9 cellular contexts compared by ENCODE assay signal in genomic region chr14:85535916-85536834, GRCh38. TPM values are rescaled to one million over a fixed set of nuclear protein-coding genes. Genes with fewer than 3 reads are reported as not detected.
DNase-seq lines count a peak whose midpoint lies in the region; ATAC-seq and TF ChIP-seq lines count a peak whose summit lies in the region.
"Had no signal": no experiment of that assay in that cellular context is flagged by ENCODE, and none has a peak within 500 bp of the region (broad histone marks: within the 10 kb centered on the region; RNA-seq: fewer than 3 reads in every experiment).

No MANE protein-coding gene starts in this region.

- ATAC-seq in HG03354 (IDR thresholded peaks at IDR 0.05; ENCODE audit: poor library complexity, severe bottlenecking, unreplicated experiment), result no peak
- ATAC-seq: HCT116 had no signal

- H3K4me3 ChIP-seq in epithelial cell of proximal tubule (ENCODE audit: low read depth, low read length), result no peak overlapping the region
- peak overlapping the region; percentile 70 for H3K4me3 ChIP-seq in ovary

- no peaks in the 10 kb centered on the region for H3K27me3 ChIP-seq in ovary

- no peak for TF ChIP-seq POLR2A in ovary (IDR thresholded peaks at IDR 0.05)

- peak; percentile 37 for DNase-seq in DMS53 treated with DMSO at 0.1 percent for 48 hours (lab: John Stamatoyannopoulos, UW; ENCODE audit: unreplicated experiment)
- peak; percentile 65 for DNase-seq in NCI-H460 (ENCODE audit: extremely low read depth, low read depth)
- DNase-seq in epithelial cell of proximal tubule (ENCODE audit: low read depth), result no peak
- DNase-seq in ovary, result peak in 3 of 5 donors; percentile 28 to 54 (median 49)
- no peak for DNase-seq in activated gamma-delta T cell (lab: John Stamatoyannopoulos, UW)
- no peak for DNase-seq in activated CD4-positive, CD25-positive, alpha-beta regulatory T cell treated with anti-CD3 and anti-CD28 coated beads, Interleukin-2, amount 50 U/mL, for 72 hours
- DNase-seq in UCSD-AML1 (lab: John Stamatoyannopoulos, UW; ENCODE audit: unreplicated experiment), result no peak

- H3K4me1 ChIP-seq in ovary (ENCODE audit: insufficient read depth), result peaks cover 1% of the 10 kb centered on the region

- no peaks in the 10 kb centered on the region for H3K36me3 ChIP-seq in ovary

- WGBS in ovary, 3 donors, result 5 to 8% (median 8%) methylated on average over 8 of the region's 8 CpGs

- H3K9me3 ChIP-seq in ovary, result no peaks in the 10 kb centered on the region

- TF ChIP-seq EP300 in ovary (IDR thresholded peaks at IDR 0.05), result no peak

- TF ChIP-seq CTCF in epithelial cell of proximal tubule (conservative IDR thresholded peaks at IDR 0.05; ENCODE audit: low read depth, low read length) (peak; percentile 49), ovary (IDR thresholded peaks at IDR 0.05) (peak; percentile 36 to 60 (median 40))

- intact Hi-C loops in ovary (cut with DNase I), result no loop called here

- H3K27ac ChIP-seq in ovary, result peak overlapping the region in 1 of 2 donors; percentile 90

RNA-seq across cellular contexts. Expression of gene FLRT2, which starts 6.2 kb away (rescaled TPM):
- 43.4 and 45.0 TPM in 2 replicates for total RNA-seq in NCI-H460 (2014; rRNA removed; shearing (Covaris generic))
- polyA plus RNA-seq in NCI-H460 (2014; cell fraction: nucleus; rRNA removed), result 24.3 and 26.5 TPM in 2 replicates
- total RNA-seq in epithelial cell of proximal tubule (0.07 and 0.17 TPM in 2 replicates), ovary (100 to 1,000 TPM in 1 of 7 donors, 10 to 100 TPM in 6; 27.0 to 166 (median 55.5) TPM)
- 10 to 100 TPM; 36.6 to 80.5 TPM for polyA plus RNA-seq in ovary

Comparison
In these comparisons a context has a peak if more than half of its experiments do, and no peak if none do; other contexts are left out.
1. DNase-seq: peak in DMS53 treated with DMSO at 0.1 percent for 48 hours (single experiment), NCI-H460 (single experiment) and ovary (3 of 5); none in epithelial cell of proximal tubule (single experiment), activated gamma-delta T cell (single experiment), activated CD4-positive, CD25-positive, alpha-beta regulatory T cell treated with anti-CD3 and anti-CD28 coated beads, Interleukin-2, amount 50 U/mL, for 72 hours (single experiment) and UCSD-AML1 (single experiment).
2. RNA of gene FLRT2, which starts 6.2 kb away (total RNA-seq): 27.0 to 166 TPM in ovary and 43.4 to 45.0 TPM in NCI-H460; 0.07 to 0.17 TPM in epithelial cell of proximal tubule; every median in the first group is over 10 times any median in the second.